24 cellular contexts compared by ENCODE assay signal in the genomic region with DNA sequence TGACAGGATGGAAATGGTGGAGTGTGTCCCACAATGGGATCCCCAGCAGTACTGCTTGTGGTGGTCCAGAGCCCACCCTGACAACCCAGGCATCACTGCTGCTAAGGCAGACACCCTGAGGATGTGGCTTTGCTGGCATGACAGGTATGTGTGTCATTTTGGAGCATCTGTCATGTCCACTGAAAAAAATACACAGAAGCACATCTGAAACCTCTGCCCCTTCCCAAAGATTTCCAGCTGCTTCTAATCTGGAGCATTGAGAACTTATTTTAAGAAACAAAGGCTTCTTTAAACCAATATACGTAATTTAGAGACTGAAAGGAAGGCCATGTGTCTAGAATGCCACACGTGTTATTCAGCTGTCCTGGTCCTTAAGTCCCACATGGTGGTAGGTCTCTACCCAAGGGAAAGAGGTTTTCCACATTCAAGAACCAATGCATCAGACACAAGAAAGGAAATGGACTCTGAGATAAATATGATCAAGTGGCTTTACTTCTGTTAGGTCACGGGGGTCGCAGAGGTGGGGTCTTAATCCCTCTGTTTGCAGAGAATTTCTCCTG.
"Had no signal": no experiment of that assay in that cellular context is flagged by ENCODE, and none has a peak within 500 bp of the region (broad histone marks: within the 10 kb centered on the region; RNA-seq: fewer than 3 reads in every experiment).

No MANE protein-coding gene starts in this region.

- FAIRE-seq: astrocyte, frontal cortex, islet of Langerhans had no signal

- H3K27me3 ChIP-seq: neural progenitor cell, thyroid gland had no signal

- H3K9ac ChIP-seq: neural progenitor cell had no signal

- H3K4me2 ChIP-seq: neural progenitor cell had no signal

- DNase-seq: activated CD8-positive, alpha-beta memory T cell treated with anti-CD3 and anti-CD28 coated beads for 24 hours; activated CD8-positive, alpha-beta memory T cell treated with anti-CD3 and anti-CD28 coated beads, Interleukin-2, amount 50 U/mL, for 4 hours; activated naive CD4-positive, alpha-beta T cell; activated naive CD8-positive, alpha-beta T cell treated with anti-CD3 and anti-CD28 coated beads for 36 hours; activated T-cell treated with anti-CD3 and anti-CD28 coated beads, Interleukin-2, amount 50 U/mL, for 24 hours; central memory CD4-positive, alpha-beta T cell; dermis blood vessel endothelial cell; effector CD8-positive, alpha-beta T cell; erythroblast; head of caudate nucleus; midbrain; naive thymus-derived CD4-positive, alpha-beta T cell; posterior cingulate gyrus; retina; stimulated activated CD4-positive, alpha-beta T cell treated with anti-CD3 and anti-CD28 coated beads, Interleukin-1b, Interleukin-23, amount 100 ng/mL, for 48 hours; substantia nigra; T-cell; thyroid gland had no signal

- H2AFZ ChIP-seq: neural progenitor cell had no signal

- ATAC-seq: activated T-helper 17 cell treated with anti-CD3 and anti-CD28 coated beads, Interleukin-2, amount 50 U/mL, for 72 hours; naive thymus-derived CD4-positive, alpha-beta T cell; T-cell had no signal

- H3K4me1 ChIP-seq: thyroid gland had no signal

- H3K36me3 ChIP-seq: neural progenitor cell, thyroid gland had no signal

- H3K4me3 ChIP-seq: neural progenitor cell, skin epidermis, thyroid gland had no signal

- H3K9me3 ChIP-seq: thyroid gland had no signal

- H3K27ac ChIP-seq: neural progenitor cell, skin epidermis, thyroid gland had no signal
